8 cellular contexts compared by ENCODE assay signal in the genomic region with DNA sequence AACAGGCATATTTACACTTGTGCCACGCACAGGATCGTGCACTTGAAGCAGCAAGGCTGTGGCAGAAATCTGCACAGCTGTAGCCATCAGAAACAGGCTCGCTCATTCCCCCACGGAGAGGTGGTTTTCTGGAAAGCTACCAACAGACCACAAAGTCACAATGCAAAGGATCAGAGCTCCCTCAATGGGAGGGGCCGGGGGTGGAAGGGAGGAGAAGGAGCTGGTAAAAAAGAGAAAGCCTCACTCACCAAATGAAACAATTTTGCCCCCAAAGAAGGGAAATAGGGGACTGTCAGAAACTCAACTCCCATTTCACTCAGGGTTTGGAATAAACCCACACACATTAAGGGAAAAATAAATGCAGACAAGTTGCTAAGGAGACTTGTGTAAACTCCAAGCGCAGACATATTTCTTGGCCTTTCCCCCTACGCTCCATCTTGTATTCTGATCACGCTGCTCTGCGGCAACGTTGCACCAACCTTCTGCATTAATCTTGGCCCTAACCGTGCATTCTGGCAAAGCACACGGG. TPM values are rescaled to one million over a fixed set of nuclear protein-coding genes. Genes with fewer than 3 reads are reported as not detected.
DNase-seq lines count a peak whose midpoint lies in the region; ATAC-seq, FAIRE-seq and TF ChIP-seq lines count a peak whose summit lies in the region.

No MANE protein-coding gene starts in this region.

- in situ Hi-C loops in GM13977 (cut with MboI; ENCODE audit: low pct_unique_long_range_greater_than_20kb, low sequenced_read_pairs, unreplicated experiment): no loop called here

- TF ChIP-seq POLR2A in breast epithelium (IDR thresholded peaks at IDR 0.05): no peak
- no peak for TF ChIP-seq POLR2A in GM12891 (IDR thresholded peaks at IDR 0.05; ENCODE audit: low read depth, low read length)

- TF ChIP-seq CTCF in breast epithelium (IDR thresholded peaks at IDR 0.05): no peak
- TF ChIP-seq CTCF in keratinocyte (optimal IDR thresholded peaks at IDR 0.05 in 1 of 3, IDR thresholded peaks at IDR 0.05 in 1 of 3, conservative IDR thresholded peaks at IDR 0.05 in 1 of 3; ENCODE audit: extremely low read depth in 1 of 3, insufficient read depth in 2 of 3, low read length in 3 of 3): no peak
- no peak for TF ChIP-seq CTCF in thoracic aorta (IDR thresholded peaks at IDR 0.05)
- TF ChIP-seq CTCF in GM13977 (IDR thresholded peaks at IDR 0.05; ENCODE audit: extremely low read depth, insufficient read depth, missing control alignments): no peak

- H3K36me3 ChIP-seq in breast epithelium (no peaks in the 10 kb centered on the region), keratinocyte (ENCODE audit: control insufficient read depth in 2 of 2, extremely low read depth in 1 of 2, insufficient read depth in 2 of 2, low read length in 2 of 2) (peaks cover 0 to 19% of the 10 kb centered on the region in 2 experiments), thoracic aorta (no peaks in the 10 kb centered on the region)

- peak overlapping the region; percentile 97 for H3K4me2 ChIP-seq in keratinocyte (ENCODE audit: control insufficient read depth, extremely low read depth, insufficient read depth, low read depth, low read length)

- H3K9me1 ChIP-seq in keratinocyte (ENCODE audit: control insufficient read depth, extremely low read depth, insufficient read depth, low read length): no peaks in the 10 kb centered on the region

- H2AFZ ChIP-seq in keratinocyte (ENCODE audit: control insufficient read depth, low read length): peak overlapping the region; percentile 4

- intact Hi-C loops in breast epithelium (cut with DNase I; ENCODE audit: low total_unique reads): no loop called here
- intact Hi-C loops in posterior vena cava (cut with DNase I): loop anchor here in 1 of 2 donors (5.0 kb wide), 1 partner anchor 43 kb away; no protein-coding TSS in a partner anchor

- H3K27me3 ChIP-seq in breast epithelium: no peaks in the 10 kb centered on the region
- H3K27me3 ChIP-seq in keratinocyte (ENCODE audit: control insufficient read depth, extremely low read depth, insufficient read depth, low read length): no peaks in the 10 kb centered on the region
- H3K27me3 ChIP-seq in thoracic aorta (replicated peaks; ENCODE audit: insufficient read depth): no peaks in the 10 kb centered on the region

- H3K4me3 ChIP-seq in Jurkat, Clone E6-1 (ENCODE audit: low read length): no peak overlapping the region
- H3K4me3 ChIP-seq in breast epithelium (peak overlapping the region; percentile 11 to 65 (median 48)), keratinocyte (ENCODE audit: control insufficient read depth in 2 of 3, extremely low read depth in 1 of 3, insufficient read depth in 2 of 3, low read depth in 1 of 3, low read length in 3 of 3) (peak overlapping the region in 2 of 3 experiments; percentile 57 to 61), thoracic aorta (peak overlapping the region; percentile 73)

- no peaks in the 10 kb centered on the region for H3K9me3 ChIP-seq in breast epithelium
- H3K9me3 ChIP-seq in keratinocyte (ENCODE audit: control insufficient read depth, low read depth, low read length): no peaks in the 10 kb centered on the region
- H3K9me3 ChIP-seq in thoracic aorta: no peaks in the 10 kb centered on the region

- H4K20me1 ChIP-seq in keratinocyte (ENCODE audit: control insufficient read depth, extremely low read depth, insufficient read depth, low read length): no peaks in the 10 kb centered on the region

- peak; percentile 8 for DNase-seq in Jurkat, Clone E6-1 (ENCODE audit: low read depth, low spot score)
- DNase-seq in breast epithelium (ENCODE audit: low spot score in 2 of 2): no peak
- DNase-seq in keratinocyte (ENCODE audit: low read depth, low spot score): no peak
- no peak for DNase-seq in thoracic aorta (ENCODE audit: low spot score)
- DNase-seq in GM12891 (ENCODE audit: insufficient read length, low spot score): no peak
- DNase-seq in posterior vena cava (ENCODE audit: low spot score): no peak
- DNase-seq in middle frontal gyrus (ENCODE audit: extremely low spot score, low spot score): no peak
- DNase-seq in GM13977 (ENCODE audit: low spot score): no peak

- dilution Hi-C loops in keratinocyte (cut with MboI; ENCODE audit: extremely low pct_ligation_motif_present, low sequenced_read_pairs): no loop called here

- FAIRE-seq in keratinocyte (lab: Jason Lieb, UNC) (peak; percentile 68), GM12891 (lab: Jason Lieb, UNC) (no peak)

- H3K9ac ChIP-seq in keratinocyte (ENCODE audit: control insufficient read depth, extremely low read depth, insufficient read depth, low read length): peak overlapping the region; percentile 77

- no peak for ATAC-seq in thoracic aorta (ENCODE audit: insufficient number of reproducible peaks, low FRiP score, low read depth)

- H3K27ac ChIP-seq in breast epithelium (peak overlapping the region; percentile 87 to 91), keratinocyte (ENCODE audit: control insufficient read depth, insufficient read depth, low read length) (peak overlapping the region; percentile 87), thoracic aorta (peak overlapping the region; percentile 92 to 94)

- peaks cover 85% of the 10 kb centered on the region for H3K79me2 ChIP-seq in keratinocyte (ENCODE audit: control insufficient read depth, insufficient read depth, low read length)

- H3K4me1 ChIP-seq in breast epithelium (peaks cover 0 to 5% of the 10 kb centered on the region in 2 donors), keratinocyte (ENCODE audit: control insufficient read depth, extremely low read depth, insufficient read depth, low read length) (peaks cover 75% of the 10 kb centered on the region), thoracic aorta (ENCODE audit: control insufficient read depth in 1 of 2, low read depth in 2 of 2) (peaks cover 19 to 79% of the 10 kb centered on the region in 2 donors)

TF ChIP-seq in GM12891, 5 proteins besides CTCF, POLR2A, EP300 and RAD21:
- TF ChIP-seq PAX5 (IDR thresholded peaks at IDR 0.05; ENCODE audit: insufficient read depth, low read length, severe bottlenecking) (no peak), POU2F2 (IDR thresholded peaks at IDR 0.05; ENCODE audit: low read depth, low read length) (no peak), TAF1 (IDR thresholded peaks at IDR 0.05; ENCODE audit: low read depth, low read length) (no peak), POLR2AphosphoS5 (IDR thresholded peaks at IDR 0.05; ENCODE audit: low read depth, low read length) (no peak), SPI1 (IDR thresholded peaks at IDR 0.05; ENCODE audit: low read depth, low read length) (no peak)

RNA-seq across cellular contexts. Expression of a gene that starts 43.2 kb away (rescaled TPM):
- not detected for polyA plus RNA-seq in Jurkat, Clone E6-1 (2012; ENCODE audit: insufficient read depth, insufficient read length)
- total RNA-seq in breast epithelium (1 to 10 TPM; 2.0 to 2.8 (median 2.4) TPM), thoracic aorta (10 to 100 TPM; 24.6 to 53.4 TPM), posterior vena cava (1 to 10 TPM; 2.9 to 4.1 TPM)
- polyA plus RNA-seq in keratinocyte: 0.18 TPM in 1 of 3 replicates, not detected in the others
- polyA plus RNA-seq in keratinocyte (2011; ENCODE audit: low read depth): not detected
- polyA plus RNA-seq in keratinocyte (2011; cell fraction: cytosol; rRNA removed): not detected in 2 replicates
- 0.49 and 0.75 TPM in 2 replicates for polyA plus RNA-seq in keratinocyte (2011; cell fraction: nucleus; rRNA removed)
- polyA plus RNA-seq in keratinocyte (2012; ENCODE audit: low replicate concordance): not detected in 2 replicates
- 2.0 to 11.3 TPM in 2 of 3 replicates, not detected in the other for polyA minus RNA-seq in keratinocyte
- not detected for polyA minus RNA-seq in keratinocyte (2011; cell fraction: cytosol; rRNA and poly(A)+ RNA removed)
- polyA minus RNA-seq in keratinocyte (2011; cell fraction: nucleus; rRNA and poly(A)+ RNA removed): 5.9 and 9.7 TPM in 2 replicates
- polyA plus RNA-seq in GM12891 (2012; ENCODE audit: low read depth, missing spikeins): not detected

Comparison
In these comparisons a context has a peak if more than half of its experiments do, and no peak if none do; other contexts are left out.
1. RNA of a gene that starts 43.2 kb away (total RNA-seq): 24.6 to 53.4 TPM in thoracic aorta; 2.9 to 4.1 TPM in posterior vena cava and 2.0 to 2.8 TPM in breast epithelium; every median in the first group is over 4 times any median in the second.
2. Peak in every context shown above with its lines, with median percentiles within 50 percentile points of each other: H3K27ac ChIP-seq.